Comparison of ENCODE assay signal across 8 cellular contexts in the genomic region with DNA sequence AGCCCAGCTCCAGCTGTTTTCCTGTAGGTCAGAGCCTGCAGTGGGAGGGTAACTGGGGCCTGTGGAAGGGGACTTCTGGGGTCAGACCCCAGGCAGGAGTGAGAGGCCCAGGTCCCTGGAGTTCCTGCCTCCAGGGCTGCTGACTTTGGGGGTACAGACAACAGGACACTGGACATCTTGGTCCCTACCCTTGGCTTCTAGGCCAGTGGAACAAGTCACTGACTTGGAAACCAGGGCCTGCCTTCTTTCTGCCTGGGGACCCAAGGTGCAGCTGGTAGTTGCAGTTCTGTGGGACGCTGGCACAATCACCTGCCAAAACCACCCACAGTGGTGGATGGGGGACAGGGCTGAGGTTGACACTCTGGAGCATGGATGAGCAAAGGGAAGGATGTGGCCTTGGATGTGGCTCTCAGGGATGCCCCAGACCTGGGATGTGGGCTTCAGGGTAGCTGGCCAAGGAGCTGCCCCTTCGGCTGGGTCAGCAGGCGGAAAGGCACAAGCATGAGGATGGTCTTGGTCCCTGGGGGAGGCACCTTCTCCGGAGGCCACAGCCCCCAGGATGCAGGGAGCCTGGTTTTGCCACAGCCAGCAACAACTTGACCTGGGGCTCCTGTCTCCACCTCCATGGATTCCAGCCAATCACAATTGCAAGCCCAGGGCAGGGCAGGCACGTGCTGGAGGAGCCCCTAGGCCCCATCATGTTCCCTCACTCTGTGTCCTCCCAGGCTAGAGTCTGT. TPM values are rescaled to one million over a fixed set of nuclear protein-coding genes. Genes with fewer than 3 reads are reported as not detected.
DNase-seq lines count a peak whose midpoint lies in the region; ATAC-seq and TF ChIP-seq lines count a peak whose summit lies in the region.

No MANE protein-coding gene starts in this region.

- no TSS peak for BruUV-seq in IMR-90 (replicated peaks; lab: Mats Ljungman, UMichigan)

- no peak overlapping the region for H2BK120ac ChIP-seq in IMR-90 (ENCODE audit: low read depth, low read length)

- DNase-seq in BJ (ENCODE audit: low read depth) (no peak), IMR-90 (no peak), D341Med (ENCODE audit: low spot score) (no peak), dedifferentiated amniotic fluid mesenchymal stem cell (ENCODE audit: extremely low spot score) (no peak)
- no peak for DNase-seq in central memory CD8-positive, alpha-beta T cell (ENCODE audit: low spot score in 2 of 2)

- H4K5ac ChIP-seq in IMR-90 (ENCODE audit: low read depth, low read length): no peak overlapping the region

- H3K27me3 Mint-ChIP-seq in central memory CD8-positive, alpha-beta T cell: peaks cover 3% of the 10 kb centered on the region

- no peak overlapping the region for H2BK5ac ChIP-seq in IMR-90 (ENCODE audit: low read depth, low read length, poor library complexity, severe bottlenecking)

- dilution Hi-C loops in IMR-90 (cut with HindIII; ENCODE audit: low sequenced_read_pairs, unreplicated experiment): no loop called here

- peaks cover 18% of the 10 kb centered on the region for H4K20me1 ChIP-seq in IMR-90 (ENCODE audit: insufficient read depth, low read length)

- no peak for TF ChIP-seq CTCF in BJ (IDR thresholded peaks at IDR 0.05; ENCODE audit: insufficient read depth, low read depth, low read length)
- TF ChIP-seq CTCF in IMR-90 (conservative IDR thresholded peaks at IDR 0.05; ENCODE audit: low read depth, low read length): no peak

- CTCF ChIA-PET in BJ (lab: Yijun Ruan, JAX) (interaction anchor here (0.6 to 3.4 kb wide), 13 partner anchors 14 to 859 kb away, joined by 3 to 15 read pairs (median 4); a partner anchor contains a TSS), IMR-90 (lab: Yijun Ruan, JAX) (interaction anchor here (1.0 kb wide), 1 partner anchor 33 kb away, joined by 5 read pairs; no protein-coding TSS in a partner anchor)

- H2AK9ac ChIP-seq in IMR-90 (replicated peaks; ENCODE audit: low read depth, low read length, poor library complexity): peak overlapping the region; percentile 23

- peak overlapping the region; percentile 47; the same call in 1 of the 2 replicates for H3K23ac ChIP-seq in IMR-90 (ENCODE audit: low read depth, low read length)

- no peak overlapping the region for H3K18ac ChIP-seq in IMR-90 (ENCODE audit: low read depth, low read length)

- H2AK5ac ChIP-seq in IMR-90 (ENCODE audit: low read depth, low read length): no peak overlapping the region

- H3K4me3 ChIP-seq in BJ (ENCODE audit: low read depth, low read length): peak overlapping the region; percentile 55; the same call in 1 of the 2 replicates
- peak overlapping the region; percentile 60 for H3K4me3 ChIP-seq in IMR-90 (ENCODE audit: insufficient read depth, low read depth, low read length)
- H3K4me3 ChIP-seq in muscle layer of colon (ENCODE audit: low read depth in 1 of 2, low read length in 2 of 2): peak overlapping the region in 1 of 2 donors; percentile 68

- no peak overlapping the region for H3K56ac ChIP-seq in IMR-90 (ENCODE audit: extremely low read depth, insufficient read depth, low read length)

- H3K14ac ChIP-seq in IMR-90 (replicated peaks; ENCODE audit: low read depth, low read length): no peak overlapping the region

- intact Hi-C loops in IMR-90 (cut with micrococcal nuclease): loop anchor here (5.0 kb wide), 1 partner anchor 167 kb away; a partner anchor contains a TSS

- H3K9ac ChIP-seq in IMR-90 (ENCODE audit: low read depth, low read length) (peak overlapping the region; percentile 50; the same call in 1 of the 2 replicates), muscle layer of colon (ENCODE audit: low read length) (peak overlapping the region; percentile 33)

- no peak for TF ChIP-seq RAD21 in IMR-90 (IDR thresholded peaks at IDR 0.05; ENCODE audit: low read length)

- H3K27me3 ChIP-seq in BJ (ENCODE audit: control insufficient read depth, insufficient read depth, low read length): no peaks in the 10 kb centered on the region
- no peaks in the 10 kb centered on the region for H3K27me3 ChIP-seq in IMR-90 (ENCODE audit: control insufficient read depth, insufficient read depth, low read length)
- no peaks in the 10 kb centered on the region for H3K27me3 ChIP-seq in muscle layer of colon (ENCODE audit: control insufficient read depth in 1 of 2, insufficient read depth in 2 of 2, low read length in 2 of 2)

- H2AFZ ChIP-seq in IMR-90 (replicated peaks; ENCODE audit: low read length, poor library complexity): peak overlapping the region; percentile 37

- H3K36me3 ChIP-seq in BJ (ENCODE audit: control insufficient read depth, insufficient read depth, low read length) (peaks cover 18% of the 10 kb centered on the region), IMR-90 (ENCODE audit: control insufficient read depth, insufficient read depth, low read length) (peaks cover 16% of the 10 kb centered on the region; the same call in 1 of the 2 replicates), muscle layer of colon (ENCODE audit: insufficient read depth, low read length) (peaks cover 16% of the 10 kb centered on the region)

- H3K4me1 ChIP-seq in IMR-90 (ENCODE audit: control insufficient read depth, insufficient read depth, low read length) (peaks cover 5% of the 10 kb centered on the region), muscle layer of colon (ENCODE audit: insufficient read depth, low read length) (peaks cover 22% of the 10 kb centered on the region)

- H3K4me1 Mint-ChIP-seq in central memory CD8-positive, alpha-beta T cell: peaks cover 43% of the 10 kb centered on the region

- H3K4me3 Mint-ChIP-seq in central memory CD8-positive, alpha-beta T cell: peak overlapping the region; percentile 79

- H3K9me3 Mint-ChIP-seq in central memory CD8-positive, alpha-beta T cell: no peaks in the 10 kb centered on the region

- POLR2A ChIA-PET in BJ (lab: Charles Lee): no interaction called here
- POLR2A ChIA-PET in IMR-90 (lab: Charles Lee; ENCODE audit: unreplicated experiment): interaction anchor here (0.6 kb wide), 1 partner anchor 1952 kb away, joined by 3 read pairs; a partner anchor contains a TSS

- no peak overlapping the region for H2BK20ac ChIP-seq in IMR-90 (ENCODE audit: low read depth, low read length)

- WGBS in IMR-90 (ENCODE audit: extremely low coverage in 2 of 2, insufficient read length in 1 of 2), 2 experiments: 73% methylated on average over 3 of the region's 5 CpGs; no CpG with 5 or more reads in 1 of the 2 experiments

- in situ Hi-C loops in IMR-90 (cut with MboI; ENCODE audit: low sequenced_read_pairs): no loop called here

- no peak overlapping the region for H2BK15ac ChIP-seq in IMR-90 (ENCODE audit: low read depth, low read length)

- H3K9me1 ChIP-seq in IMR-90 (ENCODE audit: insufficient read depth, low read length): no peaks in the 10 kb centered on the region; the same call in 1 of the 2 replicates

- 0 out of 4 replicates have a peak overlapping the region, but pooled peaks of 1 of the 2 experiments have one; percentile 10 for H4K8ac ChIP-seq in IMR-90 (ENCODE audit: low read depth in 2 of 2, low read length in 2 of 2)

- H3K27ac ChIP-seq in IMR-90 (ENCODE audit: insufficient read depth, low read length) (no peak overlapping the region; the same call in 1 of the 2 replicates), muscle layer of colon (ENCODE audit: low read depth, low read length) (peak overlapping the region; percentile 67)

- H3K36me3 Mint-ChIP-seq in central memory CD8-positive, alpha-beta T cell (ENCODE audit: insufficient read depth): peaks cover 8% of the 10 kb centered on the region

- no peak overlapping the region for H4K91ac ChIP-seq in IMR-90 (ENCODE audit: insufficient read depth, low read depth, low read length)

- no peak; the same call in 1 of the 2 replicates for ATAC-seq in IMR-90 (ENCODE audit: low read depth)
- ATAC-seq in central memory CD8-positive, alpha-beta T cell (replicated peaks; ENCODE audit: extremely low read depth, poor library complexity, severe bottlenecking): no peak
- ATAC-seq in GM21529 (IDR thresholded peaks at IDR 0.05; ENCODE audit: unreplicated experiment): no peak
- ATAC-seq in GM21576 (IDR thresholded peaks at IDR 0.05; ENCODE audit: unreplicated experiment): no peak

- peak overlapping the region; percentile 100 for H3K4me2 ChIP-seq in IMR-90 (ENCODE audit: low read depth, low read length)

- peak overlapping the region; percentile 60 for H3K27ac Mint-ChIP-seq in central memory CD8-positive, alpha-beta T cell (ENCODE audit: low read depth)

- H3K4ac ChIP-seq in IMR-90 (ENCODE audit: low read depth, low read length): no peak overlapping the region

- H3K79me1 ChIP-seq in IMR-90 (ENCODE audit: low read depth in 1 of 2, low read length in 2 of 2): peaks cover 3 to 17% of the 10 kb centered on the region in 2 experiments; a peak in 2 of 4 replicates

- H3K9me3 ChIP-seq in IMR-90 (ENCODE audit: control insufficient read depth, insufficient read depth, low read length): no peaks in the 10 kb centered on the region
- H3K9me3 ChIP-seq in muscle layer of colon (ENCODE audit: low read length): no peaks in the 10 kb centered on the region

- no peak for TF ChIP-seq POLR2A in IMR-90 (IDR thresholded peaks at IDR 0.05; ENCODE audit: low read depth, low read length)

TF ChIP-seq in IMR-90, 13 proteins besides CTCF, POLR2A, EP300 and RAD21 (continues in another document):
- no peak for TF ChIP-seq MXI1 (IDR thresholded peaks at IDR 0.05; ENCODE audit: borderline replicate concordance, low read depth, low read length)
- no peak for TF ChIP-seq CHD1 (IDR thresholded peaks at IDR 0.05; ENCODE audit: low read depth, low read length)
- TF ChIP-seq, protein P1, sequence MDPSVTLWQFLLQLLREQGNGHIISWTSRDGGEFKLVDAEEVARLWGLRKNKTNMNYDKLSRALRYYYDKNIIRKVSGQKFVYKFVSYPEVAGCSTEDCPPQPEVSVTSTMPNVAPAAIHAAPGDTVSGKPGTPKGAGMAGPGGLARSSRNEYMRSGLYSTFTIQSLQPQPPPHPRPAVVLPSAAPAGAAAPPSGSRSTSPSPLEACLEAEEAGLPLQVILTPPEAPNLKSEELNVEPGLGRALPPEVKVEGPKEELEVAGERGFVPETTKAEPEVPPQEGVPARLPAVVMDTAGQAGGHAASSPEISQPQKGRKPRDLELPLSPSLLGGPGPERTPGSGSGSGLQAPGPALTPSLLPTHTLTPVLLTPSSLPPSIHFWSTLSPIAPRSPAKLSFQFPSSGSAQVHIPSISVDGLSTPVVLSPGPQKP (IDR thresholded peaks at IDR 0.05; ENCODE audit: borderline replicate concordance, low read depth, low read length): no peak
- TF ChIP-seq CEBPB (IDR thresholded peaks at IDR 0.05; ENCODE audit: low read depth, low read length): no peak

RNA-seq across cellular contexts. Expression of a gene that starts 5.8 kb away (rescaled TPM):
- 18.6 and 20.5 TPM in 2 replicates for polyA plus RNA-seq in BJ (2011; rRNA removed)
- polyA minus RNA-seq in BJ (2011; rRNA and poly(A)+ RNA removed): 35.8 and 48.1 TPM in 2 replicates
- 26.7 and 28.5 TPM in 2 replicates for total RNA-seq in IMR-90 (2012; rRNA removed)
- polyA plus RNA-seq in IMR-90 (2012; rRNA removed): 23.5 and 24.6 TPM in 2 replicates
- polyA plus RNA-seq in IMR-90 (2012; cell fraction: cytosol; rRNA removed): 15.0 and 26.0 TPM in 2 replicates
- 26.9 and 58.9 TPM in 2 replicates for polyA plus RNA-seq in IMR-90 (2012; cell fraction: nucleus; rRNA removed; ENCODE audit: low replicate concordance)

RNA-seq across cellular contexts. Expression of a gene that starts 5.9 kb away (rescaled TPM):
- polyA plus RNA-seq in BJ (2011; rRNA removed) (24.7 and 32.8 TPM in 2 replicates), IMR-90 (2012; rRNA removed) (39.4 and 39.5 TPM in 2 replicates)
- 19.3 and 20.0 TPM in 2 replicates for polyA minus RNA-seq in BJ (2011; rRNA and poly(A)+ RNA removed)
- 65.3 and 72.9 TPM in 2 replicates for total RNA-seq in IMR-90 (2012; rRNA removed)
- polyA plus RNA-seq in IMR-90 (2012; cell fraction: cytosol; rRNA removed): 46.6 and 52.1 TPM in 2 replicates
- polyA plus RNA-seq in IMR-90 (2012; cell fraction: nucleus; rRNA removed; ENCODE audit: low replicate concordance): 28.6 and 37.2 TPM in 2 replicates
